ENCODE assay signal across 1 cellular context in genomic region chr1:8373547-8374270, GRCh38.
TF ChIP-seq lines count a peak whose summit lies in the region.

No MANE protein-coding gene starts in this region.

TF ChIP-seq in HEK293, 187 proteins besides CTCF, POLR2A, EP300 and RAD21 (continued from another document):
- TF ChIP-seq, protein P1, sequence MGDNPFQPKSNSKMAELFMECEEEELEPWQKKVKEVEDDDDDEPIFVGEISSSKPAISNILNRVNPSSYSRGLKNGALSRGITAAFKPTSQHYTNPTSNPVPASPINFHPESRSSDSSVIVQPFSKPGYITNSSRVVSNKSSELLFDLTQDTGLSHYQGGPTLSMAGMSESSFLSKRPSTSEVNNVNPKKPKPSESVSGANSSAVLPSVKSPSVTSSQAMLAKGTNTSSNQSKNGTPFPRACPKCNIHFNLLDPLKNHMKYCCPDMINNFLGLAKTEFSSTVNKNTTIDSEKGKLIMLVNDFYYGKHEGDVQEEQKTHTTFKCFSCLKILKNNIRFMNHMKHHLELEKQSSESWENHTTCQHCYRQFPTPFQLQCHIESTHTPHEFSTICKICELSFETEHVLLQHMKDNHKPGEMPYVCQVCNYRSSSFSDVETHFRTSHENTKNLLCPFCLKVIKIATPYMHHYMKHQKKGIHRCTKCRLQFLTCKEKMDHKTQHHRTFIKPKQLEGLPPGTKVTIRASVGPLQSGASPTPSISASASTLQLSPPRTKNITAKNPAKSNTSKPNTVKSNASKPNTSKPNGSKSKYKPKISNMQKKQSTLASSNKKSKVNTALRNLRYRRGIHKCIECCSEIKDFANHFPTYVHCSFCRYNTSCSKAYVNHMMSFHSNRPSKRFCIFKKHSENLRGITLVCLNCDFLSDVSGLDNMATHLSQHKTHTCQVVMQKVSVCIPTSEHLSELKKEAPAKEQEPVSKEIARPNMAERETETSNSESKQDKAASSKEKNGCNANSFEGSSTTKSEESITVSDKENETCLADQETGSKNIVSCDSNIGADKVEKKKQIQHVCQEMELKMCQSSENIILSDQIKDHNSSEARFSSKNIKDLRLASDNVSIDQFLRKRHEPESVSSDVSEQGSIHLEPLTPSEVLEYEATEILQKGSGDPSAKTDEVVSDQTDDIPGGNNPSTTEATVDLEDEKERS (tag by site-specific recombination; IDR thresholded peaks at IDR 0.05), result no peak
- TF ChIP-seq ZEB2 (tag by site-specific recombination; IDR thresholded peaks at IDR 0.05) (0 out of 2 replicates have a peak, but pooled peaks have one; percentile 37), HOXD13 (CRISPR knock-in tag; IDR thresholded peaks at IDR 0.05; ENCODE audit: borderline replicate concordance) (no peak), ZNF354C (tag by site-specific recombination; IDR thresholded peaks at IDR 0.05; ENCODE audit: borderline replicate concordance, low read depth) (no peak), ZNF501 (tag by site-specific recombination; IDR thresholded peaks at IDR 0.05) (no peak), ZNF660 (tag by site-specific recombination; IDR thresholded peaks at IDR 0.05) (peak; percentile 10; the same call in 1 of the 2 replicates), ZNF843 (tag by site-specific recombination; IDR thresholded peaks at IDR 0.05) (0 out of 2 replicates have a peak, but pooled peaks have one; percentile 31)
